ENCODE assay signal across 2 cellular contexts in genomic region chrX:39262641-39263040, GRCh38.
TF ChIP-seq lines count a peak whose summit lies in the region.

No MANE protein-coding gene starts in this region.

TF ChIP-seq in endothelial cell of umbilical vein, 7 proteins besides CTCF, POLR2A, EP300 and RAD21:
- TF ChIP-seq MAX (IDR thresholded peaks at IDR 0.05; ENCODE audit: insufficient read depth, insufficient read length) (no peak), GATA2 (IDR thresholded peaks at IDR 0.05; ENCODE audit: insufficient read depth, insufficient read length, low read depth, low read length) (no peak), MYC (IDR thresholded peaks at IDR 0.05; ENCODE audit: low read depth, low read length) (no peak), EZH2 (IDR thresholded peaks at IDR 0.05; ENCODE audit: borderline replicate concordance, low read depth, low read length, severe bottlenecking) (no peak), FOS (IDR thresholded peaks at IDR 0.05; ENCODE audit: borderline replicate concordance, insufficient read depth, low read length) (no peak), JUN (IDR thresholded peaks at IDR 0.05; ENCODE audit: borderline replicate concordance, insufficient read depth, insufficient read length, low read depth) (no peak), POLR2AphosphoS5 (IDR thresholded peaks at IDR 0.05; ENCODE audit: insufficient read depth, low read depth, low read length) (no peak)

TF ChIP-seq in HepG2, 621 proteins besides CTCF, POLR2A, EP300 and RAD21:
- TF ChIP-seq PAXIP1 (CRISPR knock-in tag; conservative IDR thresholded peaks at IDR 0.05): no peak
- TF ChIP-seq ZFP62 (CRISPR knock-in tag; IDR thresholded peaks at IDR 0.05): no peak
- TF ChIP-seq ZBTB40 (IDR thresholded peaks at IDR 0.05): no peak
- no peak for TF ChIP-seq ZBTB40 (CRISPR knock-in tag; IDR thresholded peaks at IDR 0.05)
- TF ChIP-seq SUZ12 (IDR thresholded peaks at IDR 0.05; ENCODE audit: low read depth, low read length): no peak
- no peak for TF ChIP-seq STAT6 (CRISPR knock-in tag; IDR thresholded peaks at IDR 0.05; ENCODE audit: borderline replicate concordance)
- no peak for TF ChIP-seq TBX3 (IDR thresholded peaks at IDR 0.05; ENCODE audit: borderline replicate concordance)
TF ChIP-seq in HepG2: peak in this region for 0.
